Comparison of ENCODE assay signal across 14 cellular contexts in the genomic region with DNA sequence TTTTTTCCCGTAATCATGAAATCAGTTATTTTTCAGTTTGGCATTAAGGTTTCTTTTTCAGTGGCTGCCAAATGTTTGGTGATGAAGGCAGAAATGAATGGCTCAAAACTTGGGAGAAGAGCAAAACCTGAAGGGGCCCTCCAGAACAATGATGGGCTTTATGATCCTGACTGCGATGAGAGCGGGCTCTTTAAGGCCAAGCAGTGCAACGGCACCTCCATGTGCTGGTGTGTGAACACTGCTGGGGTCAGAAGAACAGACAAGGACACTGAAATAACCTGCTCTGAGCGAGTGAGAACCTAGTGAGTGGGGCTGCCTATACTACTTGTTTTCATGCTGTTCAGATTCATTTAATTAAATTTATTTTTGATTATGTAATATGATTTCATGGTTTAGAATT. TPM values are rescaled to one million over a fixed set of nuclear protein-coding genes. Genes with fewer than 3 reads are reported as not detected.
DNase-seq lines count a peak whose midpoint lies in the region; ATAC-seq, FAIRE-seq and TF ChIP-seq lines count a peak whose summit lies in the region.
"Had no signal": no experiment of that assay in that cellular context is flagged by ENCODE, and none has a peak within 500 bp of the region (broad histone marks: within the 10 kb centered on the region; RNA-seq: fewer than 3 reads in every experiment).

No MANE protein-coding gene starts in this region.

- H3K4me2 ChIP-seq in Loucy (ENCODE audit: low read depth, low read length, poor library complexity, severe bottlenecking) = no peak overlapping the region
- H3K4me2 ChIP-seq in GM12878 (ENCODE audit: control insufficient read depth, insufficient read depth) = no peak overlapping the region

- no peaks in the 10 kb centered on the region for H3K9me3 Mint-ChIP-seq in Caco-2 (ENCODE audit: unreplicated experiment)
- no peaks in the 10 kb centered on the region for H3K9me3 Mint-ChIP-seq in activated naive CD8-positive, alpha-beta T cell treated with anti-CD3 and anti-CD28 coated beads, Interleukin-2, amount 50 U/mL, for 24 hours
- H3K9me3 Mint-ChIP-seq: activated naive CD4-positive, alpha-beta T cell treated with anti-CD3 and anti-CD28 coated beads, Interleukin-2, amount 50 U/mL, for 72 hours; CD8-positive, alpha-beta memory T cell; effector memory CD8-positive, alpha-beta T cell had no signal

- no peak overlapping the region for H3K27ac ChIP-seq in GM12878 (ENCODE audit: control insufficient read depth, insufficient read depth)
- no peak overlapping the region for H3K27ac ChIP-seq in coronary artery

- H3K36me3 Mint-ChIP-seq in Caco-2 (ENCODE audit: insufficient read depth, unreplicated experiment) = peaks cover 96% of the 10 kb centered on the region
- no peaks in the 10 kb centered on the region for H3K36me3 Mint-ChIP-seq in activated naive CD8-positive, alpha-beta T cell treated with anti-CD3 and anti-CD28 coated beads, Interleukin-2, amount 50 U/mL, for 24 hours (ENCODE audit: low read depth)
- H3K36me3 Mint-ChIP-seq: activated naive CD4-positive, alpha-beta T cell treated with anti-CD3 and anti-CD28 coated beads, Interleukin-2, amount 50 U/mL, for 72 hours; CD8-positive, alpha-beta memory T cell had no signal

- in situ Hi-C loops in GM12878 (cut with MboI) = no loop called here
- in situ Hi-C loops in GM13977 (cut with MboI; ENCODE audit: low pct_unique_long_range_greater_than_20kb, low sequenced_read_pairs, unreplicated experiment) = no loop called here

- CTCF ChIA-PET in Caco-2 (lab: Charles Lee) = interaction anchor here (0.6 to 2.7 kb wide), 3 partner anchors 13 to 38 kb away, joined by 4 to 49 read pairs (median 8); no protein-coding TSS in a partner anchor
- CTCF ChIA-PET in GM12878 (lab: Yijun Ruan, JAX) = interaction anchor here (0.9 to 2.7 kb wide), 6 partner anchors 12 to 39 kb away, joined by 3 to 11 read pairs (median 4); no protein-coding TSS in a partner anchor

- POLR2A ChIA-PET in Caco-2 (lab: Charles Lee) (interaction anchor here (1.2 kb wide), 2 partner anchors 29 to 38 kb away, joined by 9 to 11 read pairs; no protein-coding TSS in a partner anchor), GM12878 (lab: Charles Lee) (interaction anchor here (0.6 to 1.1 kb wide), 3 partner anchors 34 to 292 kb away, joined by 3 to 6 read pairs (median 3); no protein-coding TSS in a partner anchor)

- H3K9ac ChIP-seq in Loucy (ENCODE audit: low read depth, low read length, poor library complexity, severe bottlenecking) (no peak overlapping the region), GM12878 (ENCODE audit: control insufficient read depth, insufficient read depth, low read length) (no peak overlapping the region)

- no peak overlapping the region for H3K27ac Mint-ChIP-seq in Caco-2 (ENCODE audit: unreplicated experiment)
- no peak overlapping the region for H3K27ac Mint-ChIP-seq in activated naive CD8-positive, alpha-beta T cell treated with anti-CD3 and anti-CD28 coated beads, Interleukin-2, amount 50 U/mL, for 24 hours
- H3K27ac Mint-ChIP-seq: activated naive CD4-positive, alpha-beta T cell treated with anti-CD3 and anti-CD28 coated beads, Interleukin-2, amount 50 U/mL, for 72 hours; CD8-positive, alpha-beta memory T cell; effector memory CD8-positive, alpha-beta T cell had no signal

- peaks cover 11% of the 10 kb centered on the region for H3K4me1 Mint-ChIP-seq in Caco-2 (ENCODE audit: low read depth, unreplicated experiment)
- no peaks in the 10 kb centered on the region for H3K4me1 Mint-ChIP-seq in activated naive CD8-positive, alpha-beta T cell treated with anti-CD3 and anti-CD28 coated beads, Interleukin-2, amount 50 U/mL, for 24 hours

- H3K9me3 ChIP-seq in Caco-2 = no peaks in the 10 kb centered on the region
- no peaks in the 10 kb centered on the region for H3K9me3 ChIP-seq in Loucy (ENCODE audit: insufficient read depth, low read depth, low read length)
- no peaks in the 10 kb centered on the region for H3K9me3 ChIP-seq in GM12878 (replicated peaks; ENCODE audit: control insufficient read depth, insufficient read depth, low read length)

- no peak for TF ChIP-seq POLR2A in GM12878 (IDR thresholded peaks at IDR 0.05; ENCODE audit: low read depth, low read length)

- no peak for TF ChIP-seq EP300 in GM12878 (IDR thresholded peaks at IDR 0.05; ENCODE audit: borderline replicate concordance in 1 of 2, control insufficient read depth in 1 of 2, low read depth in 2 of 2, low read length in 2 of 2)

- H3K9me2 ChIP-seq in Loucy (replicated peaks; ENCODE audit: low read depth, low read length) = no peaks in the 10 kb centered on the region

- H3K4me1 ChIP-seq in Caco-2 (peaks cover 30% of the 10 kb centered on the region), Loucy (ENCODE audit: insufficient read depth, low read length, poor library complexity, severe bottlenecking) (no peaks in the 10 kb centered on the region), GM12878 (ENCODE audit: control insufficient read depth, insufficient read depth, low read length) (no peaks in the 10 kb centered on the region)

- RAD21 ChIA-PET in GM12878 (lab: Charles Lee; ENCODE audit: unreplicated experiment) = no interaction called here

- no peak overlapping the region for H3K4me3 ChIP-seq in Caco-2 (ENCODE audit: low read depth, low read length)
- no peak overlapping the region for H3K4me3 ChIP-seq in Loucy (ENCODE audit: low read length, poor library complexity, severe bottlenecking)
- H3K4me3 ChIP-seq in GM12878 = no peak overlapping the region
- no peak overlapping the region for H3K4me3 ChIP-seq in coronary artery

- FAIRE-seq in GM12878 (lab: Jason Lieb, UNC) = no peak
- FAIRE-seq: HTR-8/SVneo had no signal

- TF ChIP-seq CTCF in Caco-2 (IDR thresholded peaks at IDR 0.05; ENCODE audit: insufficient read depth in 1 of 2, low read depth in 1 of 2, low read length in 1 of 2, severe bottlenecking in 1 of 2, unreplicated experiment in 1 of 2) (peak; percentile 47 to 83), Loucy (conservative IDR thresholded peaks at IDR 0.05; ENCODE audit: low read length) (0 out of 2 replicates have a peak, but pooled peaks have one; percentile 26), GM12878 (IDR thresholded peaks at IDR 0.05 in 2 of 3, conservative IDR thresholded peaks at IDR 0.05 in 1 of 3; ENCODE audit: control insufficient read depth in 2 of 3, extremely low read depth in 1 of 3, insufficient read depth in 1 of 3, low read depth in 3 of 3, low read length in 3 of 3) (no peak), GM13977 (IDR thresholded peaks at IDR 0.05; ENCODE audit: extremely low read depth, insufficient read depth, missing control alignments) (no peak), coronary artery (IDR thresholded peaks at IDR 0.05) (no peak)

- TF ChIP-seq RAD21 in GM12878 (IDR thresholded peaks at IDR 0.05; ENCODE audit: insufficient read depth, low read depth, low read length) = no peak

- no peaks in the 10 kb centered on the region for H3K27me3 Mint-ChIP-seq in Caco-2 (ENCODE audit: insufficient read depth, unreplicated experiment)
- H3K27me3 Mint-ChIP-seq in activated naive CD8-positive, alpha-beta T cell treated with anti-CD3 and anti-CD28 coated beads, Interleukin-2, amount 50 U/mL, for 24 hours = peaks cover 16% of the 10 kb centered on the region

- H2AFZ ChIP-seq in Loucy (ENCODE audit: low read length) (no peak overlapping the region), GM12878 (ENCODE audit: control insufficient read depth, low read depth, low read length) (no peak overlapping the region)

- peak; percentile 19; the same call in 1 of the 3 replicates for ATAC-seq in GM12878
- no peak for ATAC-seq in activated naive CD8-positive, alpha-beta T cell treated with anti-CD3 and anti-CD28 coated beads, Interleukin-2, amount 50 U/mL, for 24 hours
- ATAC-seq: activated naive CD4-positive, alpha-beta T cell treated with anti-CD3 and anti-CD28 coated beads, Interleukin-2, amount 50 U/mL, for 72 hours; effector memory CD8-positive, alpha-beta T cell had no signal

- intact Hi-C loops in Caco-2 (cut with micrococcal nuclease; ENCODE audit: unreplicated experiment) = loop anchor here (1.0 kb wide), 2 partner anchors 15 to 38 kb away; no protein-coding TSS in a partner anchor
- intact Hi-C loops in GM12878 (cut with micrococcal nuclease; ENCODE audit: unreplicated experiment) = no loop called here

- no peaks in the 10 kb centered on the region for H3F3A ChIP-seq in Loucy (ENCODE audit: low read depth)

- 69% methylated on average over 5 of the region's 5 CpGs for WGBS in GM12878 (ENCODE audit: insufficient coverage, insufficient replicate concordance, low lambda C conversion rate, missing lambda C conversion rate)

- DNase-seq in Caco-2 (peak; percentile 74 to 78), GM12878 (ENCODE audit: low read depth, low spot score) (no peak), medulla oblongata (ENCODE audit: extremely low spot score) (peak; percentile 75), GM13977 (ENCODE audit: low spot score) (no peak), activated gamma-delta T cell (lab: John Stamatoyannopoulos, UW) (no peak), coronary artery (ENCODE audit: low spot score) (no peak)
- no peak for DNase-seq in activated naive CD8-positive, alpha-beta T cell treated with anti-CD3 and anti-CD28 coated beads, Interleukin-2, amount 50 U/mL, for 24 hours
- DNase-seq: activated CD4-positive, CD25-positive, alpha-beta regulatory T cell treated with anti-CD3 and anti-CD28 coated beads, Interleukin-2, amount 50 U/mL, for 72 hours; CD8-positive, alpha-beta memory T cell; effector memory CD8-positive, alpha-beta T cell; right cardiac atrium had no signal

- BruUV-seq in Caco-2 (replicated peaks; lab: Mats Ljungman, UMichigan) (no TSS peak), GM12878 (replicated peaks; lab: Mats Ljungman, UMichigan) (no TSS peak)

- SMC1A ChIA-PET in GM12878 (lab: Charles Lee; ENCODE audit: uncharacterized antibody, unreplicated experiment) = interaction anchor here (1.9 to 3.1 kb wide), 2 partner anchors 14 to 38 kb away, joined by 5 to 16 read pairs; no protein-coding TSS in a partner anchor

- H3K27me3 ChIP-seq in Caco-2 (replicated peaks; ENCODE audit: control insufficient read depth, insufficient read depth, low read length) = no peaks in the 10 kb centered on the region
- H3K27me3 ChIP-seq in Loucy (ENCODE audit: insufficient read depth, low read length, poor library complexity, severe bottlenecking) = no peaks in the 10 kb centered on the region
- H3K27me3 ChIP-seq in GM12878 (replicated peaks in 1 of 2; ENCODE audit: control insufficient read depth in 2 of 2, insufficient read depth in 2 of 2, low read length in 1 of 2) = peaks cover 0 to 3% of the 10 kb centered on the region in 2 experiments; a peak in 2 of 4 replicates

- H3K4me3 Mint-ChIP-seq in Caco-2 (ENCODE audit: unreplicated experiment) = no peak overlapping the region
- no peak overlapping the region for H3K4me3 Mint-ChIP-seq in activated naive CD8-positive, alpha-beta T cell treated with anti-CD3 and anti-CD28 coated beads, Interleukin-2, amount 50 U/mL, for 24 hours
- H3K4me3 Mint-ChIP-seq: CD8-positive, alpha-beta memory T cell; effector memory CD8-positive, alpha-beta T cell had no signal

- H3K79me2 ChIP-seq in Loucy (ENCODE audit: insufficient read depth, low read length) (no peaks in the 10 kb centered on the region), GM12878 (ENCODE audit: control insufficient read depth, insufficient read depth, low read length) (no peaks in the 10 kb centered on the region)

- H3K36me3 ChIP-seq in Caco-2 (ENCODE audit: control insufficient read depth, insufficient read depth, low read length) = peaks cover 2% of the 10 kb centered on the region
- H3K36me3 ChIP-seq in Loucy (ENCODE audit: insufficient read depth, low read length) = no peaks in the 10 kb centered on the region
- H3K36me3 ChIP-seq in GM12878 (ENCODE audit: control insufficient read depth in 2 of 2, insufficient read depth in 2 of 2, low read length in 1 of 2) = no peaks in the 10 kb centered on the region

- no peaks in the 10 kb centered on the region for H4K20me1 ChIP-seq in Loucy (ENCODE audit: insufficient read depth, low read length, poor library complexity, severe bottlenecking)
- no peaks in the 10 kb centered on the region for H4K20me1 ChIP-seq in GM12878 (ENCODE audit: control insufficient read depth, insufficient read depth)

RNA-seq across cellular contexts. Expression of a gene that starts 4.6 kb away (rescaled TPM):
- total RNA-seq in Caco-2 (2022) = 710 and 751 TPM in 2 replicates
- total RNA-seq in GM12878 (2013; cell fraction: nucleolus; rRNA removed) = 2.0 and 2.8 TPM in 2 replicates
- 0.56 and 1.1 TPM in 2 replicates for total RNA-seq in GM12878 (2014; rRNA removed)
- 0.46 and 1.3 TPM in 2 replicates for total RNA-seq in GM12878 (2014; rRNA removed; fragmentation: Illumina TruSeq; extraction: Trizol)
- 1.3 and 2.4 TPM in 2 replicates for total RNA-seq in GM12878 (2021)
- polyA plus RNA-seq in GM12878 (2011; ENCODE audit: low read depth) = not detected
- 0.19 and 0.37 TPM in 2 replicates for polyA plus RNA-seq in GM12878 (2011; rRNA removed)
- 0.04 and 0.12 TPM in 2 replicates for polyA plus RNA-seq in GM12878 (2011; cell fraction: cytosol; rRNA removed)
- 0.21 TPM in 1 of 2 replicates, not detected in the other for polyA plus RNA-seq in GM12878 (2011; cell fraction: nucleus; rRNA removed)
- polyA plus RNA-seq in GM12878 (2012) = 0.13 and 0.27 TPM in 2 replicates
- polyA plus RNA-seq in GM12878 (2014; fragmentation: Illumina TruSeq; extraction: Trizol) = 1.1 and 2.3 TPM in 2 replicates
- 1 to 10 TPM in 1 of 2 experiments, under 1 TPM in 1; 0.85 to 1.4 TPM for polyA plus RNA-seq in GM12878 (2014; fragmentation: Nextera tagmentation; extraction: Ambion mirVana)
- polyA plus RNA-seq in GM12878 (2014; rRNA removed) = 0.65 and 1.1 TPM in 2 replicates
- 1 to 10 TPM in 1 of 2 experiments, under 1 TPM in 1; 0.95 to 1.2 TPM for polyA plus RNA-seq in GM12878 (2016; fragmentation: Nextera tagmentation; extraction: Ambion mirVana)
- polyA minus RNA-seq in GM12878 (2011; rRNA and poly(A)+ RNA removed) = 0.31 TPM in 1 of 2 replicates, not detected in the other
- polyA minus RNA-seq in GM12878 (2011; cell fraction: cytosol; rRNA and poly(A)+ RNA removed) = not detected in 2 replicates
- polyA minus RNA-seq in GM12878 (2011; cell fraction: nucleus; rRNA and poly(A)+ RNA removed) = not detected in 2 replicates
- polyA plus RNA-seq: CD8-positive, alpha-beta memory T cell had no signal

RNA-seq across cellular contexts. Expression of a gene that starts 29.2 kb away (rescaled TPM):
- total RNA-seq in Caco-2 (2022) (70.5 and 72.5 TPM in 2 replicates), GM12878 (2014; rRNA removed) (57.2 and 58.9 TPM in 2 replicates), GM12878 (2014; rRNA removed; fragmentation: Illumina TruSeq; extraction: Trizol) (63.0 and 65.7 TPM in 2 replicates), GM12878 (2021) (51.1 and 53.8 TPM in 2 replicates)
- total RNA-seq in GM12878 (2013; cell fraction: nucleolus; rRNA removed) = 43.4 and 46.3 TPM in 2 replicates
- 15.9 TPM for polyA plus RNA-seq in GM12878 (2011; ENCODE audit: low read depth)
- polyA plus RNA-seq in GM12878 (2011; rRNA removed) (51.9 and 89.4 TPM in 2 replicates), GM12878 (2014; fragmentation: Illumina TruSeq; extraction: Trizol) (63.0 and 73.4 TPM in 2 replicates), GM12878 (2014; fragmentation: Nextera tagmentation; extraction: Ambion mirVana) (10 to 100 TPM; 24.3 to 31.3 TPM), GM12878 (2014; rRNA removed) (40.0 and 42.4 TPM in 2 replicates), GM12878 (2016; fragmentation: Nextera tagmentation; extraction: Ambion mirVana) (10 to 100 TPM; 89.4 to 94.4 TPM)
- polyA plus RNA-seq in GM12878 (2011; cell fraction: cytosol; rRNA removed) = 20.9 and 22.9 TPM in 2 replicates
- polyA plus RNA-seq in GM12878 (2011; cell fraction: nucleus; rRNA removed) = 18.2 and 26.4 TPM in 2 replicates
- polyA plus RNA-seq in GM12878 (2012) = 19.8 and 26.1 TPM in 2 replicates
- polyA minus RNA-seq in GM12878 (2011; rRNA and poly(A)+ RNA removed) = 29.4 and 47.7 TPM in 2 replicates
- 15.5 and 18.0 TPM in 2 replicates for polyA minus RNA-seq in GM12878 (2011; cell fraction: cytosol; rRNA and poly(A)+ RNA removed)
- polyA minus RNA-seq in GM12878 (2011; cell fraction: nucleus; rRNA and poly(A)+ RNA removed) = 11.8 and 23.3 TPM in 2 replicates

Comparison
In these comparisons a context has a peak if more than half of its experiments do, and no peak if none do; other contexts are left out.
1. DNase-seq: peak in Caco-2 (2 of 2) and medulla oblongata (single experiment); none in GM12878 (single experiment), GM13977 (single experiment), activated gamma-delta T cell (single experiment), activated naive CD8-positive, alpha-beta T cell treated with anti-CD3 and anti-CD28 coated beads, Interleukin-2, amount 50 U/mL, for 24 hours (single experiment) and coronary artery (single experiment).
2. CTCF ChIP-seq: peak in Caco-2 (2 of 2) and Loucy (single experiment); none in GM12878 (0 of 3), GM13977 (single experiment) and coronary artery (single experiment).
3. RNA of a gene that starts 4.6 kb away (total RNA-seq): 710 to 751 TPM in Caco-2; 0.46 to 2.8 TPM in GM12878; every median in the first group is over 100 times any median in the second.